Comparison of ENCODE assay signal across 12 cellular contexts in genomic region chr11:2439820-2440219, GRCh38. TPM values are rescaled to one million over a fixed set of nuclear protein-coding genes. Genes with fewer than 3 reads are reported as not detected.
"Had no signal": no experiment of that assay in that cellular context is flagged by ENCODE, and none has a peak within 500 bp of the region (broad histone marks: within the 10 kb centered on the region; RNA-seq: fewer than 3 reads in every experiment).

No MANE protein-coding gene starts in this region.

- H3K4me1 Mint-ChIP-seq: GM23338, H9 had no signal

- H3K9me3 ChIP-seq: HAP-1 had no signal

- FAIRE-seq: H1, H54 had no signal

- H2AFZ ChIP-seq: GM23248, GM23338 had no signal

- H3K9me3 Mint-ChIP-seq: GM23338 had no signal

- H3K4me3 Mint-ChIP-seq: GM23338, H9, HFFc6 had no signal

- ATAC-seq: GM23338, HCT116 had no signal

- DNase-seq: GM23248, GOT3, H7, H9, HCEC 1CT, HFFc6 had no signal

- H3K36me3 ChIP-seq: HAP-1 had no signal

- H3K4me1 ChIP-seq: HAP-1 had no signal

- H3K4me2 ChIP-seq: GM23338 had no signal

- H3K9ac ChIP-seq: GM23248 had no signal

- H3K27ac Mint-ChIP-seq: GM23338, H9, HFFc6 had no signal

- H3K4me3 ChIP-seq: GM23248, GM23338, HAP-1 had no signal

- H3K27ac ChIP-seq: GM23248 had no signal

RNA-seq across cellular contexts. Expression of gene TRPM5, which starts 4.5 kb away (rescaled TPM):
- total RNA-seq: GM23248, GM23338, H1, H4, H7, HFFc6 had no signal
- polyA plus RNA-seq: GM23248, GM23338 had no signal

RNA-seq across cellular contexts. Expression of gene KCNQ1, which starts 5.0 kb away (rescaled TPM):
- total RNA-seq: GM23248, HFFc6 had no signal
- polyA plus RNA-seq: GM23248 had no signal
